In the genomic region with DNA sequence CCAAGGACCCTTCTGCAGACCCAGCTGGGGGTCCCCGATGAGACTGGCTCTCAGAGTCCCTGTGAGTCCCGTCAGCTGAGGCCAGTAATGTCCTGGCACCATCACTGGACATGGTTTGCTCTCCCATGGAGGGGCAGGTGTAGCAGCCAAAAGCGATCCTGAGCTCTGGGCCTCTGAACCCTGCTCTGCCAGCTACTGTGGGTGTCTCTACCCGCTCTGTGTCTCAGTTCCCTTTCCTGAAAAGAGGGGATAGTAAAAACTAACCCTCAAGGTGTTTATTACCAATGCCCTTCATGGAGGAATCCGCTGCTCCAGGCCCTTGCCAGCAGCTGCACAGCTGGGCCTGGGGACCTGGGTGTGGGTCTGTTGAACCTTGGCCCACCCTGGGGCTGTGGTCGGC, we compare ENCODE assay signal across 1 cellular context.
TF ChIP-seq lines count a peak whose summit lies in the region.

No MANE protein-coding gene starts in this region.

TF ChIP-seq in HepG2, 621 proteins besides CTCF, POLR2A, EP300 and RAD21:
- TF ChIP-seq POLR2G (IDR thresholded peaks at IDR 0.05; ENCODE audit: low read depth, low read length), result peak; percentile 29; the same call in 1 of the 2 replicates
- no peak for TF ChIP-seq ZNF556 (CRISPR knock-in tag; IDR thresholded peaks at IDR 0.05; ENCODE audit: borderline replicate concordance)
- TF ChIP-seq ZUFSP (CRISPR knock-in tag; IDR thresholded peaks at IDR 0.05; ENCODE audit: borderline replicate concordance), result no peak
- TF ChIP-seq ZNF180 (CRISPR knock-in tag; IDR thresholded peaks at IDR 0.05; ENCODE audit: borderline replicate concordance, low read depth), result no peak
- TF ChIP-seq ZNF512B (CRISPR knock-in tag; IDR thresholded peaks at IDR 0.05; ENCODE audit: borderline replicate concordance), result no peak
- peak; percentile 75 for TF ChIP-seq AGO2 (optimal IDR thresholded peaks at IDR 0.05; ENCODE audit: low read depth, low read length)
- no peak for TF ChIP-seq SKIL (CRISPR knock-in tag; IDR thresholded peaks at IDR 0.05; ENCODE audit: borderline replicate concordance)
- TF ChIP-seq RBFOX2 (IDR thresholded peaks at IDR 0.05; ENCODE audit: low read depth, low read length), result peak; percentile 26; the same call in 1 of the 2 replicates
